In the genomic region with DNA sequence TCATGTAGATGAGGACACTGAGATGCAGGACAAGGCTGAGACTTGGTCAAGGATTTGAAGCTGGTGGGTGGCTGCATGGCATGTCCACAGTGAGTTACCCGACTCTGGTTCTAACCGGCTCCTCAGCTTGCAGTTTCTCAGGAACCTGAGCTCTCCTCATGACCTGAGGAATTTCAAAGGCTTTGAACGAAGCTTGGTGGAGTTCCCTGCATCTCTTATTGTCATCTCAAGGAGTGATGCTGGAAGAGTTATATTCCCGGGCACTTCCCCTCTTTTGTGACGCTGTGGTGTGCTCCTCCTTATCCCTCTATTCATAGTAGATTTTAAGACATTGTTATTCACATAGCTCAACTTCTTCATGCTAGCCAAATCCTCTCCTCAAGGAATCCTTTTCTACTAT, we compare ENCODE assay signal across 22 cellular contexts.
"Had no signal": no experiment of that assay in that cellular context is flagged by ENCODE, and none has a peak within 500 bp of the region (broad histone marks: within the 10 kb centered on the region; RNA-seq: fewer than 3 reads in every experiment).

No MANE protein-coding gene starts in this region.

- H3K36me3 ChIP-seq: breast epithelium, MG63 had no signal

- H3K4me3 Mint-ChIP-seq: activated CD4-positive, alpha-beta T cell treated with anti-CD3 and anti-CD28 coated beads, Interleukin-2, amount 10 ng/mL, durations not matched to agents 24 days and 14 days; activated CD8-positive, alpha-beta memory T cell treated with anti-CD3 and anti-CD28 coated beads, Interleukin-2, amount 10 ng/mL, durations not matched to agents 7 days and 5 days; activated naive CD4-positive, alpha-beta T cell treated with anti-CD3 and anti-CD28 coated beads, Interleukin-2, amount 50 U/mL, for 24 hours; activated T-cell treated with anti-CD3 and anti-CD28 coated beads, Interleukin-2, amount 50 U/mL, for 24 hours; activated T-helper 1 cell treated with anti-CD3 and anti-CD28 coated beads, Interleukin-12 subunit alpha, Interleukin-12 subunit beta, Interleukin-2, Interleukin-4 antibody, amounts not matched to agents 30 ng/mL and 10 ng/mL and 1 ng/mL, durations not matched to agents 14 hours and 24 hours and 36 hours; T-helper 1 cell treated with Interleukin-12 subunit alpha and Interleukin-12 subunit beta and Interleukin-4 antibody, amounts not matched to agents 30 μg/mL and 1 μg/mL, for 36 hours had no signal

- H3K9me3 ChIP-seq: breast epithelium, MG63 had no signal

- H3K36me3 Mint-ChIP-seq: activated CD8-positive, alpha-beta memory T cell treated with anti-CD3 and anti-CD28 coated beads, Interleukin-2, amount 10 ng/mL, durations not matched to agents 7 days and 5 days; activated naive CD4-positive, alpha-beta T cell treated with anti-CD3 and anti-CD28 coated beads, Interleukin-2, amount 50 U/mL, for 24 hours had no signal

- H3K27me3 ChIP-seq: breast epithelium, MG63 had no signal

- ATAC-seq: activated CD8-positive, alpha-beta memory T cell treated with anti-CD3 and anti-CD28 coated beads, Interleukin-2, amount 10 ng/mL, durations not matched to agents 7 days and 5 days had no signal

- H3K4me1 Mint-ChIP-seq: activated CD4-positive, alpha-beta T cell treated with anti-CD3 and anti-CD28 coated beads, Interleukin-2, amount 10 ng/mL, durations not matched to agents 24 days and 14 days; activated CD8-positive, alpha-beta memory T cell treated with anti-CD3 and anti-CD28 coated beads, Interleukin-2, amount 10 ng/mL, durations not matched to agents 7 days and 5 days; activated naive CD4-positive, alpha-beta T cell treated with anti-CD3 and anti-CD28 coated beads, Interleukin-2, amount 50 U/mL, for 24 hours had no signal

- H3K27me3 Mint-ChIP-seq: activated CD4-positive, alpha-beta T cell treated with anti-CD3 and anti-CD28 coated beads, Interleukin-2, amount 10 ng/mL, durations not matched to agents 24 days and 14 days; activated CD8-positive, alpha-beta memory T cell treated with anti-CD3 and anti-CD28 coated beads, Interleukin-2, amount 10 ng/mL, durations not matched to agents 7 days and 5 days; activated naive CD4-positive, alpha-beta T cell treated with anti-CD3 and anti-CD28 coated beads, Interleukin-2, amount 50 U/mL, for 24 hours; activated T-cell treated with anti-CD3 and anti-CD28 coated beads, Interleukin-2, amount 50 U/mL, for 24 hours had no signal

- H3K4me3 ChIP-seq: breast epithelium, MG63 had no signal

- H3K4me1 ChIP-seq: breast epithelium had no signal

- H3K27ac ChIP-seq: breast epithelium had no signal

- DNase-seq: activated CD4-positive, alpha-beta T cell treated with anti-CD3 and anti-CD28 coated beads for 1 hour; activated CD4-positive, alpha-beta T cell treated with anti-CD3 and anti-CD28 coated beads, Interleukin-2, amount 10 ng/mL, durations not matched to agents 24 days and 14 days; activated CD4-positive, alpha-beta T cell treated with anti-CD3 and anti-CD28 coated beads, Interleukin-2, amount 50 U/mL, for 48 hours; activated CD8-positive, alpha-beta memory T cell treated with anti-CD3 and anti-CD28 coated beads, Interleukin-2, amount 10 ng/mL, durations not matched to agents 7 days and 5 days; activated effector memory CD4-positive, alpha-beta T cell treated with Interleukin-2 at 50 U/mL for 16 hours; activated naive CD4-positive, alpha-beta T cell; activated T-cell treated with anti-CD3 and anti-CD28 coated beads, Interleukin-2, amount 50 U/mL, for 24 hours; aorta; caudate nucleus; MG63; MV-4-11; NCI-H1092 treated with DMSO at 0.1 percent for 48 hours; NCI-H1417 treated with DMSO at 0.1 percent for 48 hours; NCI-H187; NCI-H2081; NCI-H510A treated with DMSO at 0.1 percent for 48 hours; PC-3; SHP77 treated with DMSO at 0.1 percent for 48 hours had no signal

- H3K27ac Mint-ChIP-seq: activated CD4-positive, alpha-beta T cell treated with anti-CD3 and anti-CD28 coated beads, Interleukin-2, amount 10 ng/mL, durations not matched to agents 24 days and 14 days; activated CD8-positive, alpha-beta memory T cell treated with anti-CD3 and anti-CD28 coated beads, Interleukin-2, amount 10 ng/mL, durations not matched to agents 7 days and 5 days; activated naive CD4-positive, alpha-beta T cell treated with anti-CD3 and anti-CD28 coated beads, Interleukin-2, amount 50 U/mL, for 24 hours; activated T-cell treated with anti-CD3 and anti-CD28 coated beads, Interleukin-2, amount 50 U/mL, for 24 hours; activated T-helper 1 cell treated with anti-CD3 and anti-CD28 coated beads, Interleukin-12 subunit alpha, Interleukin-12 subunit beta, Interleukin-2, Interleukin-4 antibody, amounts not matched to agents 30 ng/mL and 10 ng/mL and 1 ng/mL, durations not matched to agents 14 hours and 24 hours and 36 hours; T-helper 1 cell treated with Interleukin-12 subunit alpha and Interleukin-12 subunit beta and Interleukin-4 antibody, amounts not matched to agents 30 μg/mL and 1 μg/mL, for 36 hours had no signal
